1 cellular context compared by ENCODE assay signal in genomic region chr22:35904332-35904692, GRCh38.
TF ChIP-seq lines count a peak whose summit lies in the region.

No MANE protein-coding gene starts in this region.

TF ChIP-seq in endothelial cell of umbilical vein, 7 proteins besides CTCF, POLR2A, EP300 and RAD21 (continued from another document):
- TF ChIP-seq GATA2 (IDR thresholded peaks at IDR 0.05; ENCODE audit: insufficient read depth, insufficient read length, low read depth, low read length) (no peak), MYC (IDR thresholded peaks at IDR 0.05; ENCODE audit: low read depth, low read length) (no peak), POLR2AphosphoS5 (IDR thresholded peaks at IDR 0.05; ENCODE audit: insufficient read depth, low read depth, low read length) (no peak), FOS (IDR thresholded peaks at IDR 0.05; ENCODE audit: borderline replicate concordance, insufficient read depth, low read length) (no peak), MAX (IDR thresholded peaks at IDR 0.05; ENCODE audit: insufficient read depth, insufficient read length) (no peak), EZH2 (IDR thresholded peaks at IDR 0.05; ENCODE audit: borderline replicate concordance, low read depth, low read length, severe bottlenecking) (no peak)
